1 cellular context compared by ENCODE assay signal in the genomic region with DNA sequence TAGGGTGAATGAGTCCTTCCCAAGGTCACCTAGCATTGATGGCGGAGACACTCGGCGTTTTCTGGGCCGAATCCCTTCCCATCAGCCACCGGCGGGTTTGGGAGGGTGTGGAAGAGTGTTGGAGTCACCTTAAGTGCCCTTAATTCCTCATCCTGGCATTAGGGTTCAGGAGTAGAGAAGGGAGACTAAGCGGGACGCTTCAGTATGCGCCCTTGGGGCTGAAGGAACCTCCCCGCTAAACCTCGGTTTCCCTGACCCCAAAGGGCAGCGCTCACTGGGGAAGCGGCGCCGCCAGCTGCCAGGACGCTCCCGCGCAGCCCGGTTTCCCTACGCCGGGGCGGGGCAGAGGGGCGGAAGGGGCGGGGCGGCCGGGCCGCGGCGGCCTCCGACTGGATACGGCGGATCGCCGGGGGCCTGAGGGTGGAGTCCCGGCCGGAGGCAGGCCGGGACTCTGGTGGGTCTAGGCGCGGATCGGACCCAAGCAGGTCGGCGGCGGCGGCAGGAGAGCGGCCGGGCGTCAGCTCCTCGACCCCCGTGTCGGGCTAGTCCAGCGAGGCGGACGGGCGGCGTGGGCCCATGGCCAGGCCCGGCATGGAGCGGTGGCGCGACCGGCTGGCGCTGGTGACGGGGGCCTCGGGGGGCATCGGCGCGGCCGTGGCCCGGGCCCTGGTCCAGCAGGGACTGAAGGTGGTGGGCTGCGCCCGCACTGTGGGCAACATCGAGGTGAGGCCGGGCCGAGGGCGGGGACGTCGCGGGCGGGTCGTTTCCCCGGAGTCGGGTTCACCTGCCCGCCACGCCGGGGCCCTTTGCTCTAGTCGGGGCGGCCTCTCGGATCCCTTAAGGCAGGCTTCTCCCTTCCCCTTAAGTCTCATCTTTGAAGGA.
TF ChIP-seq lines count a peak whose summit lies in the region.

A gene with protein sequence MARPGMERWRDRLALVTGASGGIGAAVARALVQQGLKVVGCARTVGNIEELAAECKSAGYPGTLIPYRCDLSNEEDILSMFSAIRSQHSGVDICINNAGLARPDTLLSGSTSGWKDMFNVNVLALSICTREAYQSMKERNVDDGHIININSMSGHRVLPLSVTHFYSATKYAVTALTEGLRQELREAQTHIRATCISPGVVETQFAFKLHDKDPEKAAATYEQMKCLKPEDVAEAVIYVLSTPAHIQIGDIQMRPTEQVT (plus strand): TSS at position 446 of the 882 bp plus-strand sequence. CDS start 131 bp downstream, at position 577.

TF ChIP-seq in HepG2, 621 proteins besides CTCF, POLR2A, EP300 and RAD21 (continued from another document and continues in another):
- TF ChIP-seq ZNF746 (CRISPR knock-in tag; IDR thresholded peaks at IDR 0.05) (no peak), SAP130 (CRISPR knock-in tag; IDR thresholded peaks at IDR 0.05; ENCODE audit: low read depth) (peak; percentile 66), ZNF567 (CRISPR knock-in tag; IDR thresholded peaks at IDR 0.05; ENCODE audit: borderline replicate concordance) (no peak), ZNF747 (CRISPR knock-in tag; IDR thresholded peaks at IDR 0.05; ENCODE audit: borderline replicate concordance) (0 out of 2 replicates have a peak, but pooled peaks have one; percentile 31), RNF2 (conservative IDR thresholded peaks at IDR 0.05; ENCODE audit: low read depth) (no peak), ZNF235 (CRISPR knock-in tag; IDR thresholded peaks at IDR 0.05; ENCODE audit: borderline replicate concordance) (no peak), ZNF460 (CRISPR knock-in tag; IDR thresholded peaks at IDR 0.05; ENCODE audit: borderline replicate concordance) (no peak), HDAC6 (IDR thresholded peaks at IDR 0.05; ENCODE audit: low read depth, low read length) (no peak), ZNF737 (CRISPR knock-in tag; IDR thresholded peaks at IDR 0.05; ENCODE audit: borderline replicate concordance) (no peak), ZMYM4 (CRISPR knock-in tag; IDR thresholded peaks at IDR 0.05) (no peak), TARDBP (CRISPR knock-in tag; IDR thresholded peaks at IDR 0.05) (0 out of 2 replicates have a peak, but pooled peaks have one; percentile 52), KAT7 (CRISPR knock-in tag; IDR thresholded peaks at IDR 0.05; ENCODE audit: borderline replicate concordance) (peak; percentile 51; the same call in 1 of the 2 replicates), HOXD1 (CRISPR knock-in tag; IDR thresholded peaks at IDR 0.05) (no peak), MYC (CRISPR knock-in tag; IDR thresholded peaks at IDR 0.05; ENCODE audit: borderline replicate concordance) (no peak; the same call in 1 of the 2 replicates), ISX (CRISPR knock-in tag; conservative IDR thresholded peaks at IDR 0.05) (no peak), KDM3A (CRISPR knock-in tag; IDR thresholded peaks at IDR 0.05; ENCODE audit: low read depth) (no peak), ZNF709 (CRISPR knock-in tag; IDR thresholded peaks at IDR 0.05) (no peak), DNMT3B (CRISPR knock-in tag; conservative IDR thresholded peaks at IDR 0.05) (no peak), ZNF788 (CRISPR knock-in tag; IDR thresholded peaks at IDR 0.05; ENCODE audit: borderline replicate concordance) (no peak), NCOA2 (CRISPR knock-in tag; IDR thresholded peaks at IDR 0.05) (no peak), MAFG (CRISPR knock-in tag; IDR thresholded peaks at IDR 0.05) (no peak), KDM6A (CRISPR knock-in tag; IDR thresholded peaks at IDR 0.05; ENCODE audit: low read depth) (no peak), ZNF615 (CRISPR knock-in tag; IDR thresholded peaks at IDR 0.05; ENCODE audit: borderline replicate concordance) (no peak), ZNF225 (CRISPR knock-in tag; IDR thresholded peaks at IDR 0.05) (no peak), ZNF7 (CRISPR knock-in tag; IDR thresholded peaks at IDR 0.05) (no peak), TBX2 (CRISPR knock-in tag; IDR thresholded peaks at IDR 0.05; ENCODE audit: borderline replicate concordance) (0 out of 2 replicates have a peak, but pooled peaks have one; percentile 29), RBM22 (optimal IDR thresholded peaks at IDR 0.05; ENCODE audit: low read length) (peak; percentile 96), ZNF331 (CRISPR knock-in tag; IDR thresholded peaks at IDR 0.05) (peak; percentile 18; the same call in 1 of the 2 replicates), ZFY (CRISPR knock-in tag; IDR thresholded peaks at IDR 0.05) (peak; percentile 88)
- TF ChIP-seq, protein P1, sequence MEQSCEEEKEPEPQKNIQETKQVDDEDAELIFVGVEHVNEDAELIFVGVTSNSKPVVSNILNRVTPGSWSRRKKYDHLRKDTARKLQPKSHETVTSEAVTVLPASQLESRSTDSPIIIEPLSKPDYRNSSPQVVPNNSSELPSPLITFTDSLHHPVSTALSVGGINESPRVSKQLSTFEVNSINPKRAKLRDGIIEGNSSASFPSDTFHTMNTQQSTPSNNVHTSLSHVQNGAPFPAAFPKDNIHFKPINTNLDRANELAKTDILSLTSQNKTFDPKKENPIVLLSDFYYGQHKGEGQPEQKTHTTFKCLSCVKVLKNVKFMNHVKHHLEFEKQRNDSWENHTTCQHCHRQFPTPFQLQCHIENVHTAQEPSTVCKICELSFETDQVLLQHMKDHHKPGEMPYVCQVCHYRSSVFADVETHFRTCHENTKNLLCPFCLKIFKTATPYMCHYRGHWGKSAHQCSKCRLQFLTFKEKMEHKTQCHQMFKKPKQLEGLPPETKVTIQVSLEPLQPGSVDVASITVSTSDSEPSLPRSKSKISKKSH (CRISPR knock-in tag; IDR thresholded peaks at IDR 0.05; ENCODE audit: borderline replicate concordance), result no peak
- TF ChIP-seq, protein P2, sequence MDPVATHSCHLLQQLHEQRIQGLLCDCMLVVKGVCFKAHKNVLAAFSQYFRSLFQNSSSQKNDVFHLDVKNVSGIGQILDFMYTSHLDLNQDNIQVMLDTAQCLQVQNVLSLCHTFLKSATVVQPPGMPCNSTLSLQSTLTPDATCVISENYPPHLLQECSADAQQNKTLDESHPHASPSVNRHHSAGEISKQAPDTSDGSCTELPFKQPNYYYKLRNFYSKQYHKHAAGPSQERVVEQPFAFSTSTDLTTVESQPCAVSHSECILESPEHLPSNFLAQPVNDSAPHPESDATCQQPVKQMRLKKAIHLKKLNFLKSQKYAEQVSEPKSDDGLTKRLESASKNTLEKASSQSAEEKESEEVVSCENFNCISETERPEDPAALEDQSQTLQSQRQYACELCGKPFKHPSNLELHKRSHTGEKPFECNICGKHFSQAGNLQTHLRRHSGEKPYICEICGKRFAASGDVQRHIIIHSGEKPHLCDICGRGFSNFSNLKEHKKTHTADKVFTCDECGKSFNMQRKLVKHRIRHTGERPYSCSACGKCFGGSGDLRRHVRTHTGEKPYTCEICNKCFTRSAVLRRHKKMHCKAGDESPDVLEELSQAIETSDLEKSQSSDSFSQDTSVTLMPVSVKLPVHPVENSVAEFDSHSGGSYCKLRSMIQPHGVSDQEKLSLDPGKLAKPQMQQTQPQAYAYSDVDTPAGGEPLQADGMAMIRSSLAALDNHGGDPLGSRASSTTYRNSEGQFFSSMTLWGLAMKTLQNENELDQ (CRISPR knock-in tag; IDR thresholded peaks at IDR 0.05; ENCODE audit: borderline replicate concordance), result no peak
- TF ChIP-seq, protein P3, sequence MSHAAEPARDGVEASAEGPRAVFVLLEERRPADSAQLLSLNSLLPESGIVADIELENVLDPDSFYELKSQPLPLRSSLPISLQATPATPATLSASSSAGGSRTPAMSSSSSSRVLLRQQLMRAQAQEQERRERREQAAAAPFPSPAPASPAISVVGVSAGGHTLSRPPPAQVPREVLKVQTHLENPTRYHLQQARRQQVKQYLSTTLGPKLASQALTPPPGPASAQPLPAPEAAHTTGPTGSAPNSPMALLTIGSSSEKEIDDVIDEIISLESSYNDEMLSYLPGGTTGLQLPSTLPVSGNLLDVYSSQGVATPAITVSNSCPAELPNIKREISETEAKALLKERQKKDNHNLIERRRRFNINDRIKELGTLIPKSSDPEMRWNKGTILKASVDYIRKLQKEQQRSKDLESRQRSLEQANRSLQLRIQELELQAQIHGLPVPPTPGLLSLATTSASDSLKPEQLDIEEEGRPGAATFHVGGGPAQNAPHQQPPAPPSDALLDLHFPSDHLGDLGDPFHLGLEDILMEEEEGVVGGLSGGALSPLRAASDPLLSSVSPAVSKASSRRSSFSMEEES (CRISPR knock-in tag; IDR thresholded peaks at IDR 0.05), result no peak
- TF ChIP-seq, protein P4, sequence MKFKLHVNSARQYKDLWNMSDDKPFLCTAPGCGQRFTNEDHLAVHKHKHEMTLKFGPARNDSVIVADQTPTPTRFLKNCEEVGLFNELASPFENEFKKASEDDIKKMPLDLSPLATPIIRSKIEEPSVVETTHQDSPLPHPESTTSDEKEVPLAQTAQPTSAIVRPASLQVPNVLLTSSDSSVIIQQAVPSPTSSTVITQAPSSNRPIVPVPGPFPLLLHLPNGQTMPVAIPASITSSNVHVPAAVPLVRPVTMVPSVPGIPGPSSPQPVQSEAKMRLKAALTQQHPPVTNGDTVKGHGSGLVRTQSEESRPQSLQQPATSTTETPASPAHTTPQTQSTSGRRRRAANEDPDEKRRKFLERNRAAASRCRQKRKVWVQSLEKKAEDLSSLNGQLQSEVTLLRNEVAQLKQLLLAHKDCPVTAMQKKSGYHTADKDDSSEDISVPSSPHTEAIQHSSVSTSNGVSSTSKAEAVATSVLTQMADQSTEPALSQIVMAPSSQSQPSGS (CRISPR knock-in tag; IDR thresholded peaks at IDR 0.05), result no peak
- TF ChIP-seq, protein P5, sequence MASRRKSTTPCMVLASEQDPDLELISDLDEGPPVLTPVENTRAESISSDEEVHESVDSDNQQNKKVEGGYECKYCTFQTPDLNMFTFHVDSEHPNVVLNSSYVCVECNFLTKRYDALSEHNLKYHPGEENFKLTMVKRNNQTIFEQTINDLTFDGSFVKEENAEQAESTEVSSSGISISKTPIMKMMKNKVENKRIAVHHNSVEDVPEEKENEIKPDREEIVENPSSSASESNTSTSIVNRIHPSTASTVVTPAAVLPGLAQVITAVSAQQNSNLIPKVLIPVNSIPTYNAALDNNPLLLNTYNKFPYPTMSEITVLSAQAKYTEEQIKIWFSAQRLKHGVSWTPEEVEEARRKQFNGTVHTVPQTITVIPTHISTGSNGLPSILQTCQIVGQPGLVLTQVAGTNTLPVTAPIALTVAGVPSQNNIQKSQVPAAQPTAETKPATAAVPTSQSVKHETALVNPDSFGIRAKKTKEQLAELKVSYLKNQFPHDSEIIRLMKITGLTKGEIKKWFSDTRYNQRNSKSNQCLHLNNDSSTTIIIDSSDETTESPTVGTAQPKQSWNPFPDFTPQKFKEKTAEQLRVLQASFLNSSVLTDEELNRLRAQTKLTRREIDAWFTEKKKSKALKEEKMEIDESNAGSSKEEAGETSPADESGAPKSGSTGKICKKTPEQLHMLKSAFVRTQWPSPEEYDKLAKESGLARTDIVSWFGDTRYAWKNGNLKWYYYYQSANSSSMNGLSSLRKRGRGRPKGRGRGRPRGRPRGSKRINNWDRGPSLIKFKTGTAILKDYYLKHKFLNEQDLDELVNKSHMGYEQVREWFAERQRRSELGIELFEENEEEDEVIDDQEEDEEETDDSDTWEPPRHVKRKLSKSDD (CRISPR knock-in tag; IDR thresholded peaks at IDR 0.05; ENCODE audit: low read depth), result peak; percentile 17; the same call in 1 of the 2 replicates
- TF ChIP-seq, protein P6, sequence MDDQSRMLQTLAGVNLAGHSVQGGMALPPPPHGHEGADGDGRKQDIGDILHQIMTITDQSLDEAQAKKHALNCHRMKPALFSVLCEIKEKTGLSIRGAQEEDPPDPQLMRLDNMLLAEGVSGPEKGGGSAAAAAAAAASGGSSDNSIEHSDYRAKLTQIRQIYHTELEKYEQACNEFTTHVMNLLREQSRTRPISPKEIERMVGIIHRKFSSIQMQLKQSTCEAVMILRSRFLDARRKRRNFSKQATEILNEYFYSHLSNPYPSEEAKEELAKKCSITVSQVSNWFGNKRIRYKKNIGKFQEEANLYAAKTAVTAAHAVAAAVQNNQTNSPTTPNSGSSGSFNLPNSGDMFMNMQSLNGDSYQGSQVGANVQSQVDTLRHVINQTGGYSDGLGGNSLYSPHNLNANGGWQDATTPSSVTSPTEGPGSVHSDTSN (CRISPR knock-in tag; IDR thresholded peaks at IDR 0.05; ENCODE audit: borderline replicate concordance), result no peak
- TF ChIP-seq, protein P7, sequence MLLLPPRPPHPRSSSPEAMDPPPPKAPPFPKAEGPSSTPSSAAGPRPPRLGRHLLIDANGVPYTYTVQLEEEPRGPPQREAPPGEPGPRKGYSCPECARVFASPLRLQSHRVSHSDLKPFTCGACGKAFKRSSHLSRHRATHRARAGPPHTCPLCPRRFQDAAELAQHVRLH (CRISPR knock-in tag; IDR thresholded peaks at IDR 0.05; ENCODE audit: borderline replicate concordance, low read depth), result no peak
- TF ChIP-seq, protein P8, sequence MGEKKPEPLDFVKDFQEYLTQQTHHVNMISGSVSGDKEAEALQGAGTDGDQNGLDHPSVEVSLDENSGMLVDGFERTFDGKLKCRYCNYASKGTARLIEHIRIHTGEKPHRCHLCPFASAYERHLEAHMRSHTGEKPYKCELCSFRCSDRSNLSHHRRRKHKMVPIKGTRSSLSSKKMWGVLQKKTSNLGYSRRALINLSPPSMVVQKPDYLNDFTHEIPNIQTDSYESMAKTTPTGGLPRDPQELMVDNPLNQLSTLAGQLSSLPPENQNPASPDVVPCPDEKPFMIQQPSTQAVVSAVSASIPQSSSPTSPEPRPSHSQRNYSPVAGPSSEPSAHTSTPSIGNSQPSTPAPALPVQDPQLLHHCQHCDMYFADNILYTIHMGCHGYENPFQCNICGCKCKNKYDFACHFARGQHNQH (CRISPR knock-in tag; IDR thresholded peaks at IDR 0.05), result no peak
- TF ChIP-seq, protein P9, sequence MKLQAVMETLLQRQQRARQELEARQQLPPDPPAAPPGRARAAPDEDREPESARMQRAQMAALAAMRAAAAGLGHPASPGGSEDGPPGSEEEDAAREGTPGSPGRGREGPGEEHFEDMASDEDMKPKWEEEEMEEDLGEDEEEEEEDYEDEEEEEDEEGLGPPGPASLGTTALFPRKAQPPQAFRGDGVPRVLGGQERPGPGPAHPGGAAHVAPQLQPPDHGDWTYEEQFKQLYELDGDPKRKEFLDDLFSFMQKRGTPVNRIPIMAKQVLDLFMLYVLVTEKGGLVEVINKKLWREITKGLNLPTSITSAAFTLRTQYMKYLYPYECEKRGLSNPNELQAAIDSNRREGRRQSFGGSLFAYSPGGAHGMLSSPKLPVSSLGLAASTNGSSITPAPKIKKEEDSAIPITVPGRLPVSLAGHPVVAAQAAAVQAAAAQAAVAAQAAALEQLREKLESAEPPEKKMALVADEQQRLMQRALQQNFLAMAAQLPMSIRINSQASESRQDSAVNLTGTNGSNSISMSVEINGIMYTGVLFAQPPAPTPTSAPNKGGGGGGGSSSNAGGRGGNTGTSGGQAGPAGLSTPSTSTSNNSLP (IDR thresholded peaks at IDR 0.05; ENCODE audit: low read depth, low read length), result no peak
